Comparison of ENCODE assay signal across 8 cellular contexts in the genomic region with DNA sequence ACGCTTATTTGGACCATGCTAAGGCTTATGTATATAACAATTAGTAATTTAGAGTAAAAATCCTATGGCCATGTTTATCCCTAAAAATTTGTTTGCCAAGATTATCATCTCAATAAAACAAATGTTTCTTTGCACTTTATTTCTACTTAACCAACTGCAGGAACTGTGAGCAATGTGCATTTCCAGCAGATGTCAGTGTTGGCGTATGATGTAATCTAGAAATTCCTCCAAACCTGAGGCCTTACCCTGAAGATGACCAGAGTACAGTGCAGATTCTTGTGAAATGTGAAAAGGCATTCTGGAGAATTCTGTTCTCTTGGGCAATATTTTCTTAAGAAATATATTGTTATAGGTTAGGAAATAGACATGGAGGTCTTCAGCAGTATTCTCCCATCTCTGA.
DNase-seq lines count a peak whose midpoint lies in the region; ATAC-seq and TF ChIP-seq lines count a peak whose summit lies in the region.

No MANE protein-coding gene starts in this region.

- peak; percentile 76 for ATAC-seq in HG02852 (IDR thresholded peaks at IDR 0.05; ENCODE audit: unreplicated experiment)

- TF ChIP-seq POLR2A in breast epithelium (IDR thresholded peaks at IDR 0.05) = no peak

- peak; percentile 52 for DNase-seq in A172 (ENCODE audit: low spot score)
- DNase-seq in NCI-H69 (lab: John Stamatoyannopoulos, UW) = peak; percentile 27
- DNase-seq in breast epithelium (ENCODE audit: low spot score in 2 of 2) = no peak
- DNase-seq in lung microvascular endothelial cell (ENCODE audit: low read depth in 2 of 2) = peak; percentile 59 to 70
- DNase-seq in NCI-H345 (lab: John Stamatoyannopoulos, UW) = no peak
- no peak for DNase-seq in epidermal melanocyte (ENCODE audit: insufficient read length, low spot score)

- intact Hi-C loops in breast epithelium (cut with DNase I; ENCODE audit: low total_unique reads) = no loop called here

- no peaks in the 10 kb centered on the region for H3K4me1 ChIP-seq in breast epithelium

- TF ChIP-seq CTCF in GM12873 (IDR thresholded peaks at IDR 0.05; ENCODE audit: insufficient read depth, low read depth, low read length, missing control alignments) = peak; percentile 68
- peak in 2 of 3 donors; percentile 27 to 44 for TF ChIP-seq CTCF in breast epithelium (IDR thresholded peaks at IDR 0.05)

- no peaks in the 10 kb centered on the region for H3K27me3 ChIP-seq in breast epithelium

- H3K36me3 ChIP-seq in breast epithelium = no peaks in the 10 kb centered on the region

- no peak overlapping the region for H3K4me3 ChIP-seq in breast epithelium

- H3K9me3 ChIP-seq in breast epithelium = peaks cover 0 to 9% of the 10 kb centered on the region in 2 donors

- H3K27ac ChIP-seq in breast epithelium = no peak overlapping the region

Comparison
In these comparisons a context has a peak if more than half of its experiments do, and no peak if none do; other contexts are left out.
1. DNase-seq: peak in A172 (single experiment), NCI-H69 (single experiment) and lung microvascular endothelial cell (2 of 2); none in breast epithelium (0 of 2), NCI-H345 (single experiment) and epidermal melanocyte (single experiment).